Comparison of ENCODE assay signal across 12 cellular contexts in genomic region chr3:174101244-174101643, GRCh38.
A peak's percentile ranks its signal among the peaks of the same experiment; 100 is the strongest.
DNase-seq lines count a peak whose midpoint lies in the region; ATAC-seq and TF ChIP-seq lines count a peak whose summit lies in the region.
"Had no signal": no experiment of that assay in that cellular context is flagged by ENCODE, and none has a peak within 500 bp of the region (broad histone marks: within the 10 kb centered on the region; RNA-seq: fewer than 3 reads in every experiment).

No MANE protein-coding gene starts in this region.

- CTCF ChIA-PET in mammary epithelial cell (lab: Charles Lee; ENCODE audit: low non-redundant PET) = no interaction called here
- CTCF ChIA-PET in MCF 10A (lab: Yijun Ruan, JAX) = interaction anchor here (1.2 kb wide), 1 partner anchor 14 kb away, joined by 3 read pairs; no protein-coding TSS in a partner anchor
- CTCF ChIA-PET in CD8-positive, alpha-beta T cell (lab: Charles Lee) = no interaction called here

- H3K4me3 Mint-ChIP-seq in MCF 10A (ENCODE audit: unreplicated experiment) = no peak overlapping the region
- no peak overlapping the region for H3K4me3 Mint-ChIP-seq in CD8-positive, alpha-beta T cell
- H3K4me3 Mint-ChIP-seq: activated T-helper 1 cell treated with anti-CD3 and anti-CD28 coated beads, Interleukin-12 subunit alpha, Interleukin-12 subunit beta, Interleukin-2, Interleukin-4 antibody, amounts not matched to agents 30 ng/mL and 10 ng/mL and 1 ng/mL, durations not matched to agents 14 hours and 24 hours and 36 hours; central memory CD8-positive, alpha-beta T cell had no signal

- H3K9me3 Mint-ChIP-seq in MCF 10A (ENCODE audit: unreplicated experiment) = no peaks in the 10 kb centered on the region
- H3K9me3 Mint-ChIP-seq in CD8-positive, alpha-beta T cell = no peaks in the 10 kb centered on the region
- H3K9me3 Mint-ChIP-seq: activated T-helper 1 cell treated with anti-CD3 and anti-CD28 coated beads, Interleukin-12 subunit alpha, Interleukin-12 subunit beta, Interleukin-2, Interleukin-4 antibody, amounts not matched to agents 30 ng/mL and 10 ng/mL and 1 ng/mL, durations not matched to agents 14 hours and 24 hours and 36 hours had no signal

- H3K4me1 ChIP-seq in mammary epithelial cell (ENCODE audit: insufficient read depth, low read length) = no peaks in the 10 kb centered on the region
- H3K4me1 ChIP-seq in CD8-positive, alpha-beta T cell (ENCODE audit: insufficient read depth, low read length) = no peaks in the 10 kb centered on the region
- H3K4me1 ChIP-seq: A549 had no signal

- no peak overlapping the region for H2AFZ ChIP-seq in mammary epithelial cell (ENCODE audit: low read depth, low read length)

- H3K4me1 Mint-ChIP-seq in MCF 10A (ENCODE audit: insufficient read depth, unreplicated experiment) = no peaks in the 10 kb centered on the region
- no peaks in the 10 kb centered on the region for H3K4me1 Mint-ChIP-seq in CD8-positive, alpha-beta T cell (ENCODE audit: low read depth)
- H3K4me1 Mint-ChIP-seq: central memory CD8-positive, alpha-beta T cell had no signal

- POLR2A ChIA-PET in MCF 10A (lab: Yijun Ruan, JAX) = no interaction called here
- POLR2A ChIA-PET in CD8-positive, alpha-beta T cell (lab: Charles Lee) = no interaction called here

- no peaks in the 10 kb centered on the region for H3K27me3 Mint-ChIP-seq in MCF 10A (ENCODE audit: insufficient read depth, unreplicated experiment)
- no peaks in the 10 kb centered on the region for H3K27me3 Mint-ChIP-seq in CD8-positive, alpha-beta T cell (ENCODE audit: low read depth)
- H3K27me3 Mint-ChIP-seq: central memory CD8-positive, alpha-beta T cell had no signal

- H3K36me3 ChIP-seq in mammary epithelial cell (ENCODE audit: insufficient read depth, low read length) = no peaks in the 10 kb centered on the region
- no peaks in the 10 kb centered on the region for H3K36me3 ChIP-seq in CD8-positive, alpha-beta T cell (ENCODE audit: insufficient read depth, low read length)

- ATAC-seq in HG03159 (IDR thresholded peaks at IDR 0.05; ENCODE audit: unreplicated experiment) (peak; percentile 80), GM21515 (IDR thresholded peaks at IDR 0.05; ENCODE audit: unreplicated experiment) (no peak)
- no peak for ATAC-seq in CD8-positive, alpha-beta T cell
- ATAC-seq: A549 had no signal

- no peak overlapping the region for H3K27ac ChIP-seq in mammary epithelial cell (ENCODE audit: insufficient read depth, low read depth, low read length)
- H3K27ac ChIP-seq in CD8-positive, alpha-beta T cell (ENCODE audit: low read depth, low read length) = no peak overlapping the region
- H3K27ac ChIP-seq: A549 had no signal

- H3K27me3 ChIP-seq in mammary epithelial cell (ENCODE audit: insufficient read depth, low read length) = no peaks in the 10 kb centered on the region
- H3K27me3 ChIP-seq in CD8-positive, alpha-beta T cell (ENCODE audit: insufficient read depth, low read length) = no peaks in the 10 kb centered on the region

- WGBS in mammary epithelial cell (ENCODE audit: low coverage, missing lambda C conversion rate) = 47% methylated on average over 5 of the region's 5 CpGs

- H3K9ac ChIP-seq in mammary epithelial cell (ENCODE audit: insufficient read depth, low read length) = no peak overlapping the region

- no peak for TF ChIP-seq CTCF in mammary epithelial cell (conservative IDR thresholded peaks at IDR 0.05 in 1 of 2, IDR thresholded peaks at IDR 0.05 in 1 of 2; ENCODE audit: extremely low read depth in 1 of 2, insufficient read depth in 1 of 2, low read depth in 1 of 2, low read length in 2 of 2)
- TF ChIP-seq CTCF in MCF 10A (IDR thresholded peaks at IDR 0.05; ENCODE audit: unreplicated experiment) = no peak
- TF ChIP-seq CTCF in CD8-positive, alpha-beta T cell (IDR thresholded peaks at IDR 0.05) = no peak

- intact Hi-C loops in mammary epithelial cell (cut with micrococcal nuclease) (no loop called here), MCF 10A (cut with micrococcal nuclease) (no loop called here)
- intact Hi-C loops in CD8-positive, alpha-beta T cell (cut with DNase I, micrococcal nuclease) = no loop called here

- no peak overlapping the region for H3K27ac Mint-ChIP-seq in MCF 10A (ENCODE audit: low read depth, unreplicated experiment)
- H3K27ac Mint-ChIP-seq in CD8-positive, alpha-beta T cell = no peak overlapping the region
- H3K27ac Mint-ChIP-seq: activated T-helper 1 cell treated with anti-CD3 and anti-CD28 coated beads, Interleukin-12 subunit alpha, Interleukin-12 subunit beta, Interleukin-2, Interleukin-4 antibody, amounts not matched to agents 30 ng/mL and 10 ng/mL and 1 ng/mL, durations not matched to agents 14 hours and 24 hours and 36 hours had no signal

- in situ Hi-C loops in mammary epithelial cell (cut with MboI; ENCODE audit: low sequenced_read_pairs in 2 of 2) = no loop called here

- no peaks in the 10 kb centered on the region for H4K20me1 ChIP-seq in mammary epithelial cell (ENCODE audit: insufficient read depth, low read length)

- no peaks in the 10 kb centered on the region for H3K9me3 ChIP-seq in mammary epithelial cell (replicated peaks; ENCODE audit: insufficient read depth, low read length)
- H3K9me3 ChIP-seq in CD8-positive, alpha-beta T cell (ENCODE audit: low read length) = no peaks in the 10 kb centered on the region
- H3K9me3 ChIP-seq: A549 had no signal

- no peaks in the 10 kb centered on the region for H3K36me3 Mint-ChIP-seq in MCF 10A (ENCODE audit: insufficient read depth, unreplicated experiment)
- no peaks in the 10 kb centered on the region for H3K36me3 Mint-ChIP-seq in CD8-positive, alpha-beta T cell

- DNase-seq in mammary epithelial cell = peak; percentile 21
- DNase-seq in MCF 10A (ENCODE audit: unreplicated experiment) = no peak
- peak; percentile 89 for DNase-seq in NCI-H748 treated with DMSO at 0.1 percent for 48 hours (lab: John Stamatoyannopoulos, UW)
- peak; percentile 68 for DNase-seq in renal cortical epithelial cell (ENCODE audit: low read depth)
- no peak for DNase-seq in SKM-1 treated with dmso at 0.1 percent for 144 hours (lab: John Stamatoyannopoulos, UW; ENCODE audit: unreplicated experiment)
- no peak for DNase-seq in CD8-positive, alpha-beta T cell
- DNase-seq: mesendoderm had no signal

- no peak overlapping the region for H3K4me2 ChIP-seq in mammary epithelial cell (ENCODE audit: insufficient read depth, low read depth, low read length)
- H3K4me2 ChIP-seq: A549 had no signal

- H3K4me3 ChIP-seq in mammary epithelial cell (replicated peaks in 1 of 3; ENCODE audit: insufficient read depth in 1 of 3, low read depth in 2 of 3, low read length in 3 of 3) = no peak overlapping the region
- no peak overlapping the region for H3K4me3 ChIP-seq in CD8-positive, alpha-beta T cell (ENCODE audit: low read depth, low read length)
- H3K4me3 ChIP-seq: A549 had no signal

- H3K79me2 ChIP-seq in mammary epithelial cell (ENCODE audit: insufficient read depth, low read length) = no peaks in the 10 kb centered on the region

- BruUV-seq in mammary epithelial cell (replicated peaks; lab: Mats Ljungman, UMichigan) = no TSS peak
- no TSS peak for BruUV-seq in MCF 10A (replicated peaks; lab: Mats Ljungman, UMichigan)

- dilution Hi-C loops in mammary epithelial cell (cut with HindIII; ENCODE audit: low sequenced_read_pairs) = no loop called here

Comparison
In these comparisons a context has a peak if more than half of its experiments do, and no peak if none do; other contexts are left out.
1. DNase-seq: peak in mammary epithelial cell (single experiment), NCI-H748 treated with DMSO at 0.1 percent for 48 hours (single experiment) and renal cortical epithelial cell (single experiment); none in MCF 10A (single experiment), SKM-1 treated with dmso at 0.1 percent for 144 hours (single experiment) and CD8-positive, alpha-beta T cell (0 of 7).